Comparison of ENCODE assay signal across 13 cellular contexts in genomic region chr19:41321204-41321599, GRCh38. TPM values are rescaled to one million over a fixed set of nuclear protein-coding genes. Genes with fewer than 3 reads are reported as not detected.
A peak's percentile ranks its signal among the peaks of the same experiment; 100 is the strongest.
DNase-seq lines count a peak whose midpoint lies in the region; ATAC-seq, FAIRE-seq and TF ChIP-seq lines count a peak whose summit lies in the region.
"Had no signal": no experiment of that assay in that cellular context is flagged by ENCODE, and none has a peak within 500 bp of the region (broad histone marks: within the 10 kb centered on the region; RNA-seq: fewer than 3 reads in every experiment).

No MANE protein-coding gene starts in this region.

- H3K9me3 ChIP-seq in astrocyte (ENCODE audit: insufficient read depth, low read depth, low read length): no peaks in the 10 kb centered on the region
- no peaks in the 10 kb centered on the region for H3K9me3 ChIP-seq in muscle layer of colon (ENCODE audit: low read length)
- H3K9me3 ChIP-seq in subcutaneous abdominal adipose tissue (ENCODE audit: control insufficient read depth in 5 of 5, low read length in 5 of 5): no peaks in the 10 kb centered on the region
- H3K9me3 ChIP-seq: thyroid gland had no signal

- H3K27me3 ChIP-seq in astrocyte (ENCODE audit: insufficient read depth, low read length): no peaks in the 10 kb centered on the region
- no peaks in the 10 kb centered on the region for H3K27me3 ChIP-seq in muscle layer of colon (ENCODE audit: control insufficient read depth in 1 of 2, insufficient read depth in 2 of 2, low read length in 2 of 2)
- H3K27me3 ChIP-seq in subcutaneous abdominal adipose tissue (ENCODE audit: control insufficient read depth in 5 of 5, insufficient read depth in 4 of 5, low read length in 5 of 5): peaks cover 0 to 4% (median 4%) of the 10 kb centered on the region in 5 donors
- H3K27me3 ChIP-seq: foreskin keratinocyte, thyroid gland had no signal

- H3K9ac ChIP-seq in astrocyte (ENCODE audit: low read length) (peak overlapping the region; percentile 92), muscle layer of colon (ENCODE audit: low read length) (no peak overlapping the region), subcutaneous abdominal adipose tissue (ENCODE audit: low read length in 5 of 5) (no peak overlapping the region)

- DNase-seq in activated naive CD4-positive, alpha-beta T cell treated with anti-CD3 and anti-CD28 coated beads, Interleukin-2, amount 10 ng/mL, durations not matched to agents 7 days and 5 days: no peak
- DNase-seq in activated naive CD4-positive, alpha-beta T cell treated with Interleukin-2 at 50 U/mL for 16 hours: no peak
- DNase-seq in astrocyte (ENCODE audit: low read depth) (no peak), midbrain (lab: John Stamatoyannopoulos, UW) (no peak)
- no peak for DNase-seq in stimulated activated CD4-positive, alpha-beta T cell treated with anti-CD3 and anti-CD28 coated beads, Interleukin-4, amount 100 ng/mL, for 24 hours
- DNase-seq: DND-41, foreskin keratinocyte, NCI-H446 had no signal

- H2AFZ ChIP-seq in astrocyte (ENCODE audit: low read depth, low read length): no peak overlapping the region

- peaks cover 35% of the 10 kb centered on the region for H3K4me1 Mint-ChIP-seq in activated naive CD4-positive, alpha-beta T cell treated with anti-CD3 and anti-CD28 coated beads, Interleukin-2, amount 10 ng/mL, durations not matched to agents 7 days and 5 days
- H3K4me1 Mint-ChIP-seq in astrocyte (ENCODE audit: low read depth, unreplicated experiment): peaks cover 45% of the 10 kb centered on the region

- peaks cover 55% of the 10 kb centered on the region for H3K4me1 ChIP-seq in astrocyte (ENCODE audit: insufficient read depth, low read length)
- peaks cover 39% of the 10 kb centered on the region for H3K4me1 ChIP-seq in muscle layer of colon (ENCODE audit: insufficient read depth, low read length)
- H3K4me1 ChIP-seq in subcutaneous abdominal adipose tissue (ENCODE audit: control insufficient read depth in 5 of 5, insufficient read depth in 5 of 5, low read length in 5 of 5): peaks cover 14 to 67% (median 50%) of the 10 kb centered on the region in 5 donors

- peaks cover 8% of the 10 kb centered on the region for H3K79me2 ChIP-seq in astrocyte (ENCODE audit: insufficient read depth, low read length)

- FAIRE-seq in astrocyte (lab: Jason Lieb, UNC): no peak
- FAIRE-seq: colon had no signal

- CTCF ChIA-PET in activated naive CD4-positive, alpha-beta T cell treated with anti-CD3 and anti-CD28 coated beads, Interleukin-2, amount 10 ng/mL, durations not matched to agents 7 days and 5 days (lab: Charles Lee): interaction anchor here (2.8 kb wide), 1 partner anchor 13 kb away, joined by 10 read pairs; no protein-coding TSS in a partner anchor

- H3K4me2 ChIP-seq in astrocyte (ENCODE audit: low read length): peak overlapping the region; percentile 80

- H4K20me1 ChIP-seq in astrocyte (ENCODE audit: insufficient read depth, low read length): peaks cover 42% of the 10 kb centered on the region

- H3K27me3 Mint-ChIP-seq in activated naive CD4-positive, alpha-beta T cell treated with anti-CD3 and anti-CD28 coated beads, Interleukin-2, amount 10 ng/mL, durations not matched to agents 7 days and 5 days: no peaks in the 10 kb centered on the region
- no peaks in the 10 kb centered on the region for H3K27me3 Mint-ChIP-seq in astrocyte (ENCODE audit: low read depth, unreplicated experiment)

- H3K36me3 Mint-ChIP-seq in activated naive CD4-positive, alpha-beta T cell treated with anti-CD3 and anti-CD28 coated beads, Interleukin-2, amount 10 ng/mL, durations not matched to agents 7 days and 5 days: peaks cover 64% of the 10 kb centered on the region
- peaks cover 19% of the 10 kb centered on the region for H3K36me3 Mint-ChIP-seq in astrocyte (ENCODE audit: low read depth, unreplicated experiment)

- H3K4me3 ChIP-seq in astrocyte (ENCODE audit: insufficient read depth, low read depth, low read length) (no peak overlapping the region), muscle layer of colon (ENCODE audit: low read depth in 1 of 2, low read length in 2 of 2) (no peak overlapping the region), subcutaneous abdominal adipose tissue (ENCODE audit: low read depth in 1 of 5, low read length in 5 of 5) (no peak overlapping the region)
- H3K4me3 ChIP-seq: thyroid gland had no signal

- peak overlapping the region; percentile 100 for H3K27ac ChIP-seq in astrocyte (ENCODE audit: low read depth, low read length)
- H3K27ac ChIP-seq in muscle layer of colon (ENCODE audit: low read depth, low read length): peak overlapping the region; percentile 24
- peak overlapping the region; percentile 84 for H3K27ac ChIP-seq in subcutaneous abdominal adipose tissue (ENCODE audit: low read depth, low read length)
- H3K27ac ChIP-seq: foreskin keratinocyte had no signal

- H3K4me3 Mint-ChIP-seq in activated naive CD4-positive, alpha-beta T cell treated with anti-CD3 and anti-CD28 coated beads, Interleukin-2, amount 10 ng/mL, durations not matched to agents 7 days and 5 days: no peak overlapping the region
- no peak overlapping the region for H3K4me3 Mint-ChIP-seq in astrocyte (ENCODE audit: unreplicated experiment)

- no peak for ATAC-seq in GM19463 (IDR thresholded peaks at IDR 0.05; ENCODE audit: unreplicated experiment)
- ATAC-seq: foreskin keratinocyte had no signal

- H3K36me3 ChIP-seq in astrocyte (ENCODE audit: insufficient read depth, low read length): peaks cover 23% of the 10 kb centered on the region
- peaks cover 58% of the 10 kb centered on the region for H3K36me3 ChIP-seq in muscle layer of colon (ENCODE audit: insufficient read depth, low read length)
- H3K36me3 ChIP-seq in subcutaneous abdominal adipose tissue (ENCODE audit: control insufficient read depth in 5 of 5, insufficient read depth in 5 of 5, low read length in 5 of 5): peaks cover 5 to 60% (median 55%) of the 10 kb centered on the region in 5 donors

- peak overlapping the region; percentile 21 for H3K27ac Mint-ChIP-seq in activated naive CD4-positive, alpha-beta T cell treated with anti-CD3 and anti-CD28 coated beads, Interleukin-2, amount 10 ng/mL, durations not matched to agents 7 days and 5 days
- peak overlapping the region; percentile 99 for H3K27ac Mint-ChIP-seq in astrocyte (ENCODE audit: unreplicated experiment)

- H3K9me3 Mint-ChIP-seq in activated naive CD4-positive, alpha-beta T cell treated with anti-CD3 and anti-CD28 coated beads, Interleukin-2, amount 10 ng/mL, durations not matched to agents 7 days and 5 days: no peaks in the 10 kb centered on the region
- H3K9me3 Mint-ChIP-seq in astrocyte (ENCODE audit: unreplicated experiment): no peaks in the 10 kb centered on the region

- TF ChIP-seq CTCF in astrocyte (IDR thresholded peaks at IDR 0.05; ENCODE audit: insufficient read depth, low read depth, low read length): no peak

RNA-seq across cellular contexts. Expression of gene CCDC97, which starts 11.2 kb away (rescaled TPM):
- 15.2 and 18.1 TPM in 2 replicates for total RNA-seq in astrocyte

RNA-seq across cellular contexts. Expression of gene TGFB1, which starts 32.5 kb away (rescaled TPM):
- total RNA-seq in astrocyte: 155 and 199 TPM in 2 replicates

RNA-seq across cellular contexts. Expression of gene B9D2, which starts 42.7 kb away (rescaled TPM):
- 5.5 and 5.9 TPM in 2 replicates for total RNA-seq in astrocyte

RNA-seq across cellular contexts. Expression of gene TMEM91, which starts 55.1 kb away (rescaled TPM):
- total RNA-seq in astrocyte: 7.4 and 8.9 TPM in 2 replicates

RNA-seq across cellular contexts. Expression of gene HNRNPUL1, which starts 57.0 kb away (rescaled TPM):
- total RNA-seq in astrocyte: 164 and 174 TPM in 2 replicates

Comparison
In these comparisons a context has a peak if more than half of its experiments do, and no peak if none do; other contexts are left out.
1. H3K27ac ChIP-seq: peak in every context shown above with its lines; median percentile 100 in astrocyte; 84 in subcutaneous abdominal adipose tissue; 24 in muscle layer of colon.